In the genomic region with DNA sequence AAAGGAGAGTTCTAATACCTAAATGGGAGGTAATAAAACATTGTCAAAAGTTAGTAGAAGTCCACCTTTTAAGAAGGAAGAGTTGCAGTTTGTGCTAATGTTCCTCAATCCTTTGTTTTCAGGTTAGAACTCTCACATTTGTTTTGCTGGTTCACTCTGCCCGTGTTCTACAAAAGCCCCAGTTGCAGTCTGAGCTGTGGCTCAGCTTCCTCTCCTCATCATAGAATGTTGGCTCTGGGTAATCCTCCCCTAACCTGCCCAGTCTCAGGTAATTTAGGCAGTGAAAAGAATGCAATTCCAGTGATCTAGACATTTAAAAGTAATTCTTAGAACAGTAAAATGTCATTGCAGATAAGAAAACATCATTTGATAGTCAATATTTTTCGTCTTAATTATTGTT, we compare ENCODE assay signal across 26 cellular contexts.
"Had no signal": no experiment of that assay in that cellular context is flagged by ENCODE, and none has a peak within 500 bp of the region (broad histone marks: within the 10 kb centered on the region; RNA-seq: fewer than 3 reads in every experiment).

No MANE protein-coding gene starts in this region.

- H3K36me3 Mint-ChIP-seq: activated naive CD4-positive, alpha-beta T cell treated with anti-CD3 and anti-CD28 coated beads, Interleukin-2, amount 50 U/mL, for 72 hours had no signal

- H3K9me3 ChIP-seq: esophagus squamous epithelium, psoas muscle, sigmoid colon, tibial nerve had no signal

- H3K79me2 ChIP-seq: parathyroid adenoma had no signal

- H2AFZ ChIP-seq: parathyroid adenoma had no signal

- H3K4me3 ChIP-seq: esophagus squamous epithelium, psoas muscle, sigmoid colon, tibial nerve had no signal

- H3K27ac Mint-ChIP-seq: activated CD4-positive, alpha-beta T cell treated with anti-CD3 and anti-CD28 coated beads for 36 hours; activated naive CD4-positive, alpha-beta T cell treated with anti-CD3 and anti-CD28 coated beads, Interleukin-2, amount 50 U/mL, for 72 hours; activated T-cell treated with anti-CD3 and anti-CD28 coated beads, Interleukin-2, amount 50 U/mL, for 72 hours; nephron; T-helper 2 cell treated with Interferon-gamma antibody and Interleukin-4, amounts not matched to agents 5 μg/mL and 100 μg/mL, for 36 hours had no signal

- H3K4me1 ChIP-seq: esophagus squamous epithelium, parathyroid adenoma, psoas muscle, sigmoid colon had no signal

- DNase-seq: activated CD4-positive, alpha-beta T cell treated with anti-CD3 and anti-CD28 coated beads for 36 hours; activated CD4-positive, alpha-beta T cell treated with anti-CD3 and anti-CD28 coated beads, Interleukin-2, amount 50 U/mL, for 4 hours; activated CD4-positive, CD25-positive, alpha-beta regulatory T cell; activated naive CD4-positive, alpha-beta T cell; activated T-cell treated with anti-CD3 and anti-CD28 coated beads for 4 hours; activated T-cell treated with anti-CD3 and anti-CD28 coated beads, Interleukin-2, amount 50 U/mL, for 72 hours; dermis blood vessel endothelial cell; effector CD4-positive, alpha-beta T cell; esophagus squamous epithelium; foreskin melanocyte; glutamatergic neuron; left cardiac atrium; left ventricle myocardium superior; occipital lobe; psoas muscle; sigmoid colon; small intestine; stimulated activated CD4-positive, alpha-beta T cell treated with anti-CD3 and anti-CD28 coated beads, Interleukin-1b, Interleukin-23, amount 100 ng/mL, for 48 hours; stimulated activated naive CD4-positive, alpha-beta T cell; T-helper 1 cell had no signal

- H3K27me3 Mint-ChIP-seq: activated CD4-positive, alpha-beta T cell treated with anti-CD3 and anti-CD28 coated beads for 36 hours had no signal

- H3K27ac ChIP-seq: epithelial cell of prostate, esophagus squamous epithelium, parathyroid adenoma, psoas muscle, sigmoid colon had no signal

- ATAC-seq: activated CD4-positive, alpha-beta T cell treated with anti-CD3 and anti-CD28 coated beads for 36 hours; activated naive CD4-positive, alpha-beta T cell treated with anti-CD3 and anti-CD28 coated beads, Interleukin-2, amount 50 U/mL, for 72 hours; activated T-cell treated with anti-CD3 and anti-CD28 coated beads, Interleukin-2, amount 50 U/mL, for 72 hours; left cardiac atrium; left ventricle myocardium superior; psoas muscle had no signal

- H3K4me1 Mint-ChIP-seq: activated CD4-positive, alpha-beta T cell treated with anti-CD3 and anti-CD28 coated beads for 36 hours had no signal

- H3K9me3 Mint-ChIP-seq: nephron; T-helper 2 cell treated with Interferon-gamma antibody and Interleukin-4, amounts not matched to agents 5 μg/mL and 100 μg/mL, for 36 hours had no signal

- H3K4me3 Mint-ChIP-seq: activated CD4-positive, alpha-beta T cell treated with anti-CD3 and anti-CD28 coated beads for 36 hours; activated T-cell treated with anti-CD3 and anti-CD28 coated beads, Interleukin-2, amount 50 U/mL, for 72 hours; nephron; T-helper 2 cell treated with Interferon-gamma antibody and Interleukin-4, amounts not matched to agents 5 μg/mL and 100 μg/mL, for 36 hours had no signal

- H3K27me3 ChIP-seq: esophagus squamous epithelium, sigmoid colon, tibial nerve had no signal

- H3K9ac ChIP-seq: parathyroid adenoma had no signal

- H3K36me3 ChIP-seq: esophagus squamous epithelium, sigmoid colon, tibial nerve had no signal
